In the genomic region with DNA sequence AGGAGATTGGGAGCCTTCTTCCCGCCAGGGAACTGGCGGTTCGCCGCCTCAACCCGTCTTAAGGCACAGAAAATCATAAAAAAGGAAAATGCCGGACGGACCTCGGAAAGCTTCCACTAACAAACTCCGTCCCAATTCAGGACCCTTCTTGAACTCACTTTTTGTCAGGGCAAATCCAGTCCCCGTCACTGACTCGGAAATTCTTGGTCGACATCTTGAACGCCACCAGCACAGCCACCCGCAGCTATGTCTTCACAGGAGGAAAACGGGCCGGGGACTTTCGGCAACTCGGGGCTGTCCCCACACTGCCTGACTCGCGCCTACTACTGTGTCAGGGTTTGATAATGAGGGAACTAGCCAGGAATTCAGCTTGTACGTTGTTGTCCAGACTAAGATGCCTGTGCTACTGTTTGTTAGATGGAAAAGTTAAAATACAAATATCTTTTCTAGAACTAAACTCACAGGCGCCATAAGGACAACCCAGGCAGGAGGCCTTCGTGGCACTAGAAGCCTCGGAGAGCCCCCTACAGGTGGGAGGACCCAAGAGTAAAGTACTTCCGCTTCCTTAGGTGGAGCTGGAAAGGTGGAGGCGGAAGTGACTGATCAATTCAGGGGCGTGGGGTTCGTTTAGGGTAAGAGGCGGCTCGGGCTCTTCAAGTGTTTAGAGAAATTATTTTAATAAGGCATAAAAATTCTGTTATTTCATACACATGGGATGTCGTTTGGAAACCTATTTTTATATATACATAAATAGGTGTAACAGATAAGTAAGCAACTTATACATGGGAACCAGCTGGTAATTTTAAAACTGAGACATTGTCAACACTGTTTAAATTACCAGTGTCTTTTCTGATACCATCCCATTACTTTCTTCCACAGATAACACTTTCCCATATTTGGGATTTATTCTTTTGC, we compare ENCODE assay signal across 8 cellular contexts. TPM values are rescaled to one million over a fixed set of nuclear protein-coding genes. Genes with fewer than 3 reads are reported as not detected.
DNase-seq lines count a peak whose midpoint lies in the region; TF ChIP-seq lines count a peak whose summit lies in the region.

A gene with protein sequence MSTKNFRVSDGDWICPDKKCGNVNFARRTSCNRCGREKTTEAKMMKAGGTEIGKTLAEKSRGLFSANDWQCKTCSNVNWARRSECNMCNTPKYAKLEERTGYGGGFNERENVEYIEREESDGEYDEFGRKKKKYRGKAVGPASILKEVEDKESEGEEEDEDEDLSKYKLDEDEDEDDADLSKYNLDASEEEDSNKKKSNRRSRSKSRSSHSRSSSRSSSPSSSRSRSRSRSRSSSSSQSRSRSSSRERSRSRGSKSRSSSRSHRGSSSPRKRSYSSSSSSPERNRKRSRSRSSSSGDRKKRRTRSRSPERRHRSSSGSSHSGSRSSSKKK (minus strand): TSS at position 254 of the 915 bp plus-strand sequence. CDS start 40 bp downstream, at position 214.

- intact Hi-C loops in stomach (cut with DNase I; ENCODE audit: low total_unique reads) = no loop called here

- peaks cover 0 to 6% (median 0%) of the 10 kb centered on the region in 3 donors for H3K27me3 ChIP-seq in stomach

- H3K36me3 ChIP-seq in stomach = peaks cover 13 to 26% (median 25%) of the 10 kb centered on the region in 4 donors

- DNase-seq in ELF-1 (ENCODE audit: low read depth, low spot score) = peak; percentile 95
- DNase-seq in H4 (ENCODE audit: low spot score) = peak; percentile 96
- peak; percentile 95 for DNase-seq in LoVo (ENCODE audit: low spot score)
- DNase-seq in activated effector memory CD4-positive, alpha-beta T cell treated with Interleukin-2 at 50 U/mL for 16 hours = peak; percentile 82
- DNase-seq in fibroblast of the aortic adventitia (ENCODE audit: low read depth) = peak; percentile 98
- peak; percentile 83 for DNase-seq in nephron progenitor cell
- peak; percentile 90 for DNase-seq in stomach

- H3K4me3 ChIP-seq in fibroblast of the aortic adventitia (ENCODE audit: low read depth, low read length) (peak within 1 kb of the TSS; percentile 86), stomach (peak within 1 kb of the TSS; percentile 59 to 89 (median 84))

- H3K9me3 ChIP-seq in stomach = no peaks in the 10 kb centered on the region

- peaks cover 29% of the 10 kb centered on the region for H3K4me1 Mint-ChIP-seq in nephron progenitor cell

- H3K9me3 Mint-ChIP-seq in nephron progenitor cell = peaks cover 4% of the 10 kb centered on the region

- H3K36me3 Mint-ChIP-seq in nephron progenitor cell (ENCODE audit: low read depth) = peaks cover 13% of the 10 kb centered on the region

- WGBS in stomach, 5 donors = 0 to 1% (median 0%) methylated on average over 31 of the region's 31 CpGs

- H3K27ac Mint-ChIP-seq in nephron progenitor cell = peak within 1 kb of the TSS; percentile 100

- peaks cover 24% of the 10 kb centered on the region for H3K27me3 Mint-ChIP-seq in nephron progenitor cell (ENCODE audit: low read depth, poor library complexity)

- peak within 1 kb of the TSS; percentile 96 for H3K4me3 Mint-ChIP-seq in nephron progenitor cell

- no peak for TF ChIP-seq EP300 in stomach (IDR thresholded peaks at IDR 0.05)

- peaks cover 12 to 41% (median 25%) of the 10 kb centered on the region in 4 donors for H3K4me1 ChIP-seq in stomach

- TF ChIP-seq POLR2A in Raji (IDR thresholded peaks at IDR 0.05; ENCODE audit: insufficient read depth, low read depth, low read length) = peak; percentile 81
- peak in 1 of 4 donors; percentile 68 for TF ChIP-seq POLR2A in stomach (IDR thresholded peaks at IDR 0.05)

- TF ChIP-seq CTCF in fibroblast of the aortic adventitia (IDR thresholded peaks at IDR 0.05; ENCODE audit: insufficient read depth, low read length) = peak; percentile 63
- TF ChIP-seq CTCF in nephron progenitor cell (IDR thresholded peaks at IDR 0.05) = peak; percentile 43
- peak in 5 of 7 experiments; percentile 47 to 79 (median 57) for TF ChIP-seq CTCF in stomach (IDR thresholded peaks at IDR 0.05)

- peak within 1 kb of the TSS; percentile 85 to 91 (median 89) for H3K27ac ChIP-seq in stomach

RNA-seq across cellular contexts. Expression of the gene that starts here (rescaled TPM):
- total RNA-seq in H4 (2014; rRNA removed; shearing (Covaris generic)) = 8.3 and 22.9 TPM in 2 replicates
- total RNA-seq in fibroblast of the aortic adventitia (ENCODE audit: low replicate concordance) = 49.3 and 61.5 TPM in 2 replicates
- total RNA-seq in stomach = 100 to 1,000 TPM in 1 of 5 donors, 10 to 100 TPM in 4; 33.9 to 178 (median 68.3) TPM
- polyA plus RNA-seq in stomach = 10 to 100 TPM; 19.9 to 47.0 (median 21.9) TPM

Comparison
In these comparisons a context has a peak if more than half of its experiments do, and no peak if none do; other contexts are left out.
1. Peak in every context shown above with its lines: DNase-seq, H3K4me3 ChIP-seq and H3K27ac ChIP-seq.